In genomic region chr22:21045585-21046294, GRCh38 we compare ENCODE assay signal across 7 cellular contexts. TPM values are rescaled to one million over a fixed set of nuclear protein-coding genes. Genes with fewer than 3 reads are reported as not detected.
A peak's percentile ranks its signal among the peaks of the same experiment; 100 is the strongest.
DNase-seq lines count a peak whose midpoint lies in the region; ATAC-seq and TF ChIP-seq lines count a peak whose summit lies in the region.

A gene with protein sequence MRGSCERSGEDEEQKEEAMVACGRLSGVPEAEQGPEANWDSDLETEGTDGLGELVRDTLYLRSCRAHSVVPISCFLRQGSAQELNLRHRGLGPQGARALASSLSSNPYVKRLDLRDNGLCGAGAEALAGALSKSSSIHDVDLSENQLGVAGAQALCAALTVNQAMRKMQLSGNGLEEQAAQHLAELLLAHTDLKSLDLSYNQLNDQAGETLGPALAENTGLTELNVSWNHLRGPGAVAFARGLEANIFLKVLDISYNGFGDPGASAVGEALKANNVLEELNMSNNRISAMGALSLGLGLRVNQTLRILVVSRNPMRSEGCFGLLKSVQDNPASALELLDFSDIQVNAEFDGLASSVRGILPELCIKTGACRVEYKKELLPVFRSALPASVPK (plus strand): TSS chr22:21045946. CDS start chr22:21045987, 41 bp downstream.

- no peaks in the 10 kb centered on the region for H3K27me3 ChIP-seq in liver (ENCODE audit: control insufficient read depth in 4 of 4, insufficient read depth in 4 of 4, low read length in 3 of 4)

- peak within 1 kb of the TSS in 1 of 3 donors; percentile 27 for H3K4me3 ChIP-seq in liver (ENCODE audit: low read depth in 1 of 3, low read length in 3 of 3)

- peaks cover 21% of the 10 kb centered on the region for H3K4me1 Mint-ChIP-seq in activated CD4-positive, alpha-beta memory T cell treated with anti-CD3 and anti-CD28 coated beads for 36 hours (ENCODE audit: low read depth)

- no peaks in the 10 kb centered on the region for H3K36me3 Mint-ChIP-seq in activated CD4-positive, alpha-beta memory T cell treated with anti-CD3 and anti-CD28 coated beads for 36 hours

- intact Hi-C loops in activated CD4-positive, alpha-beta memory T cell treated with anti-CD3 and anti-CD28 coated beads for 36 hours (cut with micrococcal nuclease) = loop anchor here (5.0 kb wide), 1 partner anchor 83 kb away; no protein-coding TSS in a partner anchor

- peak within 1 kb of the TSS; percentile 68 for H3K4me3 Mint-ChIP-seq in activated CD4-positive, alpha-beta memory T cell treated with anti-CD3 and anti-CD28 coated beads for 36 hours

- 11% methylated on average over 47 of the region's 47 CpGs for WGBS in liver

- H3K4me1 ChIP-seq in liver (ENCODE audit: control insufficient read depth in 4 of 4, insufficient read depth in 4 of 4, low read length in 3 of 4) = peaks cover 3 to 12% (median 5%) of the 10 kb centered on the region in 4 donors

- TF ChIP-seq CTCF in liver (IDR thresholded peaks at IDR 0.05; ENCODE audit: low read depth, low read length, missing input control) = no peak

- no peak within 1 kb of the TSS for H3K9ac ChIP-seq in liver (ENCODE audit: low read depth in 1 of 2, low read length in 2 of 2)

- H3K27ac ChIP-seq in liver (ENCODE audit: low read depth in 1 of 2, low read length in 2 of 2) = no peak within 1 kb of the TSS

- ATAC-seq in GM18867 (IDR thresholded peaks at IDR 0.05; ENCODE audit: unreplicated experiment) (peak; percentile 86), HG03442 (IDR thresholded peaks at IDR 0.05; ENCODE audit: unreplicated experiment) (peak; percentile 59)

- peak within 1 kb of the TSS; percentile 46 for H3K27ac Mint-ChIP-seq in activated CD4-positive, alpha-beta memory T cell treated with anti-CD3 and anti-CD28 coated beads for 36 hours

- H3K36me3 ChIP-seq in liver (ENCODE audit: control insufficient read depth in 4 of 4, insufficient read depth in 3 of 4, low read depth in 1 of 4, low read length in 3 of 4) = no peaks in the 10 kb centered on the region

- CTCF ChIA-PET in activated CD4-positive, alpha-beta memory T cell treated with anti-CD3 and anti-CD28 coated beads for 36 hours (lab: Charles Lee) = no interaction called here

- no peak for TF ChIP-seq RAD21 in liver (IDR thresholded peaks at IDR 0.05)

- no peaks in the 10 kb centered on the region for H3K9me3 ChIP-seq in liver (ENCODE audit: control insufficient read depth in 4 of 4, low read length in 3 of 4)

- H3K27me3 Mint-ChIP-seq in activated CD4-positive, alpha-beta memory T cell treated with anti-CD3 and anti-CD28 coated beads for 36 hours = peaks cover 13% of the 10 kb centered on the region

- POLR2A ChIA-PET in activated CD4-positive, alpha-beta memory T cell treated with anti-CD3 and anti-CD28 coated beads for 36 hours (lab: Charles Lee) = no interaction called here

- DNase-seq in NCI-H526 (lab: John Stamatoyannopoulos, UW) (peak; percentile 66 to 92), ecto neural progenitor cell (ENCODE audit: low spot score) (peak; percentile 99)
- peak; percentile 83 for DNase-seq in activated CD4-positive, alpha-beta memory T cell treated with anti-CD3 and anti-CD28 coated beads for 36 hours
- DNase-seq in stimulated activated CD4-positive, alpha-beta T cell treated with anti-CD3 and anti-CD28 coated beads, Interleukin-4, amount 100 ng/mL, for 1 hour = peak; percentile 62

- no peaks in the 10 kb centered on the region for H3K9me3 Mint-ChIP-seq in activated CD4-positive, alpha-beta memory T cell treated with anti-CD3 and anti-CD28 coated beads for 36 hours

TF ChIP-seq in liver, 16 proteins besides CTCF, POLR2A, EP300 and RAD21:
- TF ChIP-seq GABPA (IDR thresholded peaks at IDR 0.05 in 1 of 2, conservative IDR thresholded peaks at IDR 0.05 in 1 of 2) (no peak), TAF1 (conservative IDR thresholded peaks at IDR 0.05) (no peak), SP1 (IDR thresholded peaks at IDR 0.05) (peak; percentile 67), HNF4G (IDR thresholded peaks at IDR 0.05) (no peak)

RNA-seq across cellular contexts. Expression of the gene that starts here (rescaled TPM):
- not detected for total RNA-seq in activated CD4-positive, alpha-beta memory T cell treated with anti-CD3 and anti-CD28 coated beads for 36 hours
- total RNA-seq in liver = not detected
- polyA plus RNA-seq in liver = not detected

Comparison
In these comparisons a context has a peak if more than half of its experiments do, and no peak if none do; other contexts are left out.
1. Peak in DNase-seq in activated CD4-positive, alpha-beta memory T cell treated with anti-CD3 and anti-CD28 coated beads for 36 hours; RNA of the gene not detected or under 1 TPM.